ENCODE assay signal across 17 cellular contexts in the genomic region with DNA sequence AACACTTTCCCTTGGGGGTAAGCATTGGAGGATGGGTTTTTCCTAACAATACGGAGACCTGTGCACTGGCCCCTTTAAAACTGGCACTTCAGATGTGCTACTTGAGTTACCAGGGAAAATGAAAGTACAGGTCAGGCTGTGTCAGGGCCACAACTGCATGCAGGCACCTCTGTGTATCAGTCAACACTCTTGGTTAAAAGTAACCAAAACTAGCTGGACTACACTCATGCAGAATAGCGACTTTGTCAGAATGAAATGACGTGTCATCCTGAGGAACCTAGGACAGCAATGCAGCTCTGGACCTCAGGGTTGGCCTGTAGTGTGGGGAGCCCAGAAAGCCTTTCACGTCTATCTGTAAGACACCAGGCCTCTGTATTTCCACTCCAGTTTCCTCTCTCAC. TPM values are rescaled to one million over a fixed set of nuclear protein-coding genes. Genes with fewer than 3 reads are reported as not detected.
DNase-seq lines count a peak whose midpoint lies in the region; ATAC-seq and TF ChIP-seq lines count a peak whose summit lies in the region.
"Had no signal": no experiment of that assay in that cellular context is flagged by ENCODE, and none has a peak within 500 bp of the region (broad histone marks: within the 10 kb centered on the region; RNA-seq: fewer than 3 reads in every experiment).

No MANE protein-coding gene starts in this region.

- H3K9me3 Mint-ChIP-seq in immature natural killer cell (no peaks in the 10 kb centered on the region), Calu3 (ENCODE audit: low read depth, unreplicated experiment) (no peaks in the 10 kb centered on the region)
- no peaks in the 10 kb centered on the region for H3K9me3 Mint-ChIP-seq in stimulated activated naive CD8-positive, alpha-beta T cell treated with anti-CD3 and anti-CD28 coated beads, Interleukin-15, amount 100 ng/mL, for 72 hours
- H3K9me3 Mint-ChIP-seq: neural crest cell had no signal

- H3K4me3 ChIP-seq in right atrium auricular region: no peak overlapping the region
- H3K4me3 ChIP-seq in thyroid gland (replicated peaks in 1 of 3): no peak overlapping the region
- H3K4me3 ChIP-seq: esophagus muscularis mucosa, SJSA1 had no signal

- BruUV-seq in Calu3 (replicated peaks; lab: Mats Ljungman, UMichigan): no TSS peak

- H3K27me3 Mint-ChIP-seq in immature natural killer cell (ENCODE audit: low read depth in 3 of 3) (no peaks in the 10 kb centered on the region), Calu3 (ENCODE audit: unreplicated experiment) (no peaks in the 10 kb centered on the region)
- H3K27me3 Mint-ChIP-seq in stimulated activated naive CD8-positive, alpha-beta T cell treated with anti-CD3 and anti-CD28 coated beads, Interleukin-15, amount 100 ng/mL, for 72 hours: no peaks in the 10 kb centered on the region

- intact Hi-C loops in Right ventricle myocardium superior (cut with DNase I) (no loop called here), thyroid gland (cut with DNase I) (loop anchor here (10.0 kb wide), 1 partner anchor 114 kb away; no protein-coding TSS in a partner anchor), Calu3 (cut with micrococcal nuclease; ENCODE audit: unreplicated experiment) (no loop called here)

- H3K9me3 ChIP-seq in right atrium auricular region: no peaks in the 10 kb centered on the region
- H3K9me3 ChIP-seq in thyroid gland: no peaks in the 10 kb centered on the region
- H3K9me3 ChIP-seq: esophagus muscularis mucosa, SJSA1 had no signal

- 35 to 40% methylated on average over 4 of the region's 4 CpGs for WGBS in thyroid gland, 2 donors

- H3K27me3 ChIP-seq in right atrium auricular region (no peaks in the 10 kb centered on the region), thyroid gland (no peaks in the 10 kb centered on the region)
- H3K27me3 ChIP-seq: esophagus muscularis mucosa, SJSA1 had no signal

- H3K27ac ChIP-seq in right atrium auricular region (no peak overlapping the region), thyroid gland (peak overlapping the region; percentile 52 to 56 (median 54))
- H3K27ac ChIP-seq: esophagus muscularis mucosa, SJSA1 had no signal

- peak; percentile 25 for ATAC-seq in Right ventricle myocardium superior (ENCODE audit: poor library complexity)
- peak; percentile 44 for ATAC-seq in HG02678 (IDR thresholded peaks at IDR 0.05; ENCODE audit: unreplicated experiment)
- ATAC-seq in stimulated activated naive CD8-positive, alpha-beta T cell treated with anti-CD3 and anti-CD28 coated beads, Interleukin-15, amount 100 ng/mL, for 72 hours: no peak

- TF ChIP-seq CTCF in right atrium auricular region (IDR thresholded peaks at IDR 0.05) (no peak), thyroid gland (IDR thresholded peaks at IDR 0.05) (no peak), Calu3 (IDR thresholded peaks at IDR 0.05; ENCODE audit: unreplicated experiment) (no peak)

- H3K4me1 Mint-ChIP-seq in immature natural killer cell (peaks cover 0 to 12% of the 10 kb centered on the region in 2 donors), Calu3 (ENCODE audit: low read depth, unreplicated experiment) (no peaks in the 10 kb centered on the region)
- no peaks in the 10 kb centered on the region for H3K4me1 Mint-ChIP-seq in stimulated activated naive CD8-positive, alpha-beta T cell treated with anti-CD3 and anti-CD28 coated beads, Interleukin-15, amount 100 ng/mL, for 72 hours
- H3K4me1 Mint-ChIP-seq: neural crest cell had no signal

- no peaks in the 10 kb centered on the region for H3K36me3 Mint-ChIP-seq in immature natural killer cell
- H3K36me3 Mint-ChIP-seq in Calu3 (ENCODE audit: insufficient read depth, unreplicated experiment): no peaks in the 10 kb centered on the region

- H3K36me3 ChIP-seq in right atrium auricular region: peaks cover 14% of the 10 kb centered on the region
- no peaks in the 10 kb centered on the region for H3K36me3 ChIP-seq in thyroid gland
- H3K36me3 ChIP-seq: esophagus muscularis mucosa had no signal

- peak in 1 of 2 donors; percentile 23 for TF ChIP-seq POLR2A in thyroid gland (IDR thresholded peaks at IDR 0.05)

- peak overlapping the region in 5 of 6 donors; percentile 13 to 94 (median 90) for H3K27ac Mint-ChIP-seq in immature natural killer cell
- no peak overlapping the region for H3K27ac Mint-ChIP-seq in Calu3 (ENCODE audit: unreplicated experiment)
- no peak overlapping the region for H3K27ac Mint-ChIP-seq in stimulated activated naive CD8-positive, alpha-beta T cell treated with anti-CD3 and anti-CD28 coated beads, Interleukin-15, amount 100 ng/mL, for 72 hours

- DNase-seq in Right ventricle myocardium superior (no peak), right atrium auricular region (ENCODE audit: low spot score) (no peak), immature natural killer cell (peak in 2 of 3 donors; percentile 22 to 45), thyroid gland (peak; percentile 53 to 60), putamen (ENCODE audit: low spot score) (no peak), Calu3 (no peak)
- DNase-seq in stimulated activated naive CD8-positive, alpha-beta T cell treated with anti-CD3 and anti-CD28 coated beads, Interleukin-15, amount 100 ng/mL, for 72 hours: no peak
- DNase-seq: ACHN, C1 segment of cervical spinal cord, DMS 273 treated with DMSO at 0.1 percent for 48 hours, NCI-H1105, NCI-H526, OCI-M1 had no signal

- H3K4me3 Mint-ChIP-seq in immature natural killer cell (peak overlapping the region in 4 of 5 donors; percentile 42 to 69 (median 61)), Calu3 (ENCODE audit: low read depth, unreplicated experiment) (no peak overlapping the region)
- no peak overlapping the region for H3K4me3 Mint-ChIP-seq in stimulated activated naive CD8-positive, alpha-beta T cell treated with anti-CD3 and anti-CD28 coated beads, Interleukin-15, amount 100 ng/mL, for 72 hours
- H3K4me3 Mint-ChIP-seq: neural crest cell had no signal

- CTCF ChIA-PET in Calu3 (lab: Charles Lee): interaction anchor here (3.0 kb wide), 1 partner anchor 101 kb away, joined by 9 read pairs; no protein-coding TSS in a partner anchor

- H3K4me1 ChIP-seq in right atrium auricular region: peaks cover 0 to 6% of the 10 kb centered on the region in 2 donors
- H3K4me1 ChIP-seq in thyroid gland: peaks cover 8% of the 10 kb centered on the region in 2 donors
- H3K4me1 ChIP-seq: SJSA1 had no signal

RNA-seq across cellular contexts. Expression of gene SMKR1, which starts 33.8 kb away (rescaled TPM):
- total RNA-seq in Right ventricle myocardium superior (not detected), right atrium auricular region (not detected), thyroid gland (1 to 10 TPM in 3 of 4 donors, under 1 TPM in 1; 0.56 to 2.7 (median 1.1) TPM), Calu3 (2022) (0.49 TPM in 1 of 2 replicates, not detected in the other)
- 10 to 100 TPM; 18.1 to 25.8 (median 19.5) TPM for polyA plus RNA-seq in immature natural killer cell

RNA-seq across cellular contexts. Expression of gene STRIP2, which starts 34.3 kb away (rescaled TPM):
- total RNA-seq in Right ventricle myocardium superior (16.2 TPM), right atrium auricular region (10 to 100 TPM in 1 of 2 donors, 1 to 10 TPM in 1; 8.5 to 11.3 TPM), thyroid gland (under 1 TPM; 0.22 to 0.94 (median 0.54) TPM), Calu3 (2022) (10.1 and 13.2 TPM in 2 replicates)
- polyA plus RNA-seq in immature natural killer cell: under 1 TPM in 1 of 3 donors, not detected in 2; 0.25 TPM

Comparison
In these comparisons a context has a peak if more than half of its experiments do, and no peak if none do; other contexts are left out.
1. DNase-seq: peak in immature natural killer cell (2 of 3) and thyroid gland (2 of 2); none in Right ventricle myocardium superior (single experiment), right atrium auricular region (single experiment), putamen (single experiment), Calu3 (single experiment) and stimulated activated naive CD8-positive, alpha-beta T cell treated with anti-CD3 and anti-CD28 coated beads, Interleukin-15, amount 100 ng/mL, for 72 hours (0 of 2).
2. H3K27ac ChIP-seq: peak in thyroid gland (3 of 3); none in right atrium auricular region (0 of 2).
3. H3K27ac Mint-ChIP-seq: peak in immature natural killer cell (5 of 6); none in Calu3 (single experiment) and stimulated activated naive CD8-positive, alpha-beta T cell treated with anti-CD3 and anti-CD28 coated beads, Interleukin-15, amount 100 ng/mL, for 72 hours (0 of 2).
4. H3K4me3 Mint-ChIP-seq: peak in immature natural killer cell (4 of 5); none in Calu3 (single experiment) and stimulated activated naive CD8-positive, alpha-beta T cell treated with anti-CD3 and anti-CD28 coated beads, Interleukin-15, amount 100 ng/mL, for 72 hours (0 of 2).